Comparison of ENCODE assay signal across 9 cellular contexts in the genomic region with DNA sequence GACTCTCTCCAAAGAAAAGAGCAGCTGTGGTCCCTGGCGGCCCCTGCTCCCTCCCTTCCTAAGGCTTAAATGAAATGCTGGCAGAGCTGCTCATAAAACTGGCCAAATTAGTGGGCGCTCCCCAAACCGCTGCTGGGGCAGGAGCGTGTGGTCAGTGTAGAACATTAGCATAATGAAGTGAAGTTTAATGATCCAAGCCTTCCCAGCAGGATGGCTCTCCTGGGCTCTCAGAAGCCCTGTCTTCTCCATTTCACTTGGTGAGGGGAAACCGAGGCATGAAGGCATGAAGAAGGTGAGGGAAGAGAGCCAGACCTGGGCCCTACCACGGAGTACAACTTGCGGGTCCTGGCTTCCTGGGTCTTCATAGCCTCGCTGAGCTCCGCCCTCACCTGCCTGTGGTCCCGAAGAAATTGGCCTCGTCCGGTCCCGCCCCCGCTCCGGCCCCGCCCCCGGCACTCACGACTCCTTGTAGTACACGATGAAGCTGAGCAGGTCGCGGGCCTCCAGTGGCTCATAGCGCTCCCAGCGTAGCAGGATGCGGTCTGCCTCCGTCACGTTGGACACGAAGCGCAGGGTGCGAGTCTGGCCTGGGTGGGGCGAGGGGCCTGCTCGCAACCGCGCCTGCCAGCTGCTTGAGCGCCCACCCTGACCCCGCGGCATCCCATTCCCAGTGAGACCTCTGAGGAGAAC. TPM values are rescaled to one million over a fixed set of nuclear protein-coding genes. Genes with fewer than 3 reads are reported as not detected.
DNase-seq lines count a peak whose midpoint lies in the region; ATAC-seq and TF ChIP-seq lines count a peak whose summit lies in the region.
"Had no signal": no experiment of that assay in that cellular context is flagged by ENCODE, and none has a peak within 500 bp of the region (broad histone marks: within the 10 kb centered on the region; RNA-seq: fewer than 3 reads in every experiment).

No MANE protein-coding gene starts in this region.

- H3K4me3 ChIP-seq in left lung, result no peak overlapping the region

- DNase-seq in T-helper 22 cell (ENCODE audit: low read depth) (peak; percentile 48), left lung (no peak), cortex of kidney (lab: John Stamatoyannopoulos, UW) (no peak), Kasumi-1 (lab: John Stamatoyannopoulos, UW) (no peak), NCI-H1694 (lab: John Stamatoyannopoulos, UW) (no peak), DMS 273 treated with DMSO at 0.1 percent for 48 hours (lab: John Stamatoyannopoulos, UW) (no peak)
- DNase-seq in activated gamma-delta T cell treated with anti-CD3 and anti-CD28 coated beads, Interleukin-2, amount 50 U/mL, for 16 hours (ENCODE audit: low read depth), result peak; percentile 52
- peak; percentile 19 to 55 for DNase-seq in stimulated activated CD8-positive, alpha-beta memory T cell treated with anti-CD3 and anti-CD28 coated beads, Interleukin-7, amount 100 ng/mL, for 4 hours (ENCODE audit: low read depth in 2 of 2)
- DNase-seq: cerebellar nuclear complex had no signal

- peak; percentile 65 for ATAC-seq in left lung

- H3K9me3 ChIP-seq in left lung, result no peaks in the 10 kb centered on the region

- TF ChIP-seq CTCF in left lung (IDR thresholded peaks at IDR 0.05), result no peak

- peaks cover 41 to 91% of the 10 kb centered on the region in 2 donors for H3K27me3 ChIP-seq in left lung

- H3K4me1 ChIP-seq in left lung, result peaks cover 5 to 11% of the 10 kb centered on the region in 2 donors

- intact Hi-C loops in left lung (cut with DNase I), result no loop called here

- H3K36me3 ChIP-seq in left lung, result no peaks in the 10 kb centered on the region

- H3K27ac ChIP-seq in left lung, result no peak overlapping the region

RNA-seq across cellular contexts. Expression of a gene that starts 10.3 kb away (rescaled TPM):
- total RNA-seq in left lung, result not detected

RNA-seq across cellular contexts. Expression of a gene that starts 12.1 kb away (rescaled TPM):
- under 1 TPM; 0.47 to 0.97 TPM for total RNA-seq in left lung

RNA-seq across cellular contexts. Expression of a gene that starts 32.0 kb away (rescaled TPM):
- 1 to 10 TPM; 1.7 to 4.4 TPM for total RNA-seq in left lung

RNA-seq across cellular contexts. Expression of a gene that starts 44.9 kb away (rescaled TPM):
- 10 to 100 TPM; 10.6 to 12.3 TPM for total RNA-seq in left lung

Comparison
In these comparisons a context has a peak if more than half of its experiments do, and no peak if none do; other contexts are left out.
1. DNase-seq: peak in T-helper 22 cell (single experiment), activated gamma-delta T cell treated with anti-CD3 and anti-CD28 coated beads, Interleukin-2, amount 50 U/mL, for 16 hours (single experiment) and stimulated activated CD8-positive, alpha-beta memory T cell treated with anti-CD3 and anti-CD28 coated beads, Interleukin-7, amount 100 ng/mL, for 4 hours (2 of 2); none in left lung (0 of 2), cortex of kidney (single experiment), Kasumi-1 (0 of 2), NCI-H1694 (single experiment) and DMS 273 treated with DMSO at 0.1 percent for 48 hours (single experiment).